22 cellular contexts compared by ENCODE assay signal in the genomic region with DNA sequence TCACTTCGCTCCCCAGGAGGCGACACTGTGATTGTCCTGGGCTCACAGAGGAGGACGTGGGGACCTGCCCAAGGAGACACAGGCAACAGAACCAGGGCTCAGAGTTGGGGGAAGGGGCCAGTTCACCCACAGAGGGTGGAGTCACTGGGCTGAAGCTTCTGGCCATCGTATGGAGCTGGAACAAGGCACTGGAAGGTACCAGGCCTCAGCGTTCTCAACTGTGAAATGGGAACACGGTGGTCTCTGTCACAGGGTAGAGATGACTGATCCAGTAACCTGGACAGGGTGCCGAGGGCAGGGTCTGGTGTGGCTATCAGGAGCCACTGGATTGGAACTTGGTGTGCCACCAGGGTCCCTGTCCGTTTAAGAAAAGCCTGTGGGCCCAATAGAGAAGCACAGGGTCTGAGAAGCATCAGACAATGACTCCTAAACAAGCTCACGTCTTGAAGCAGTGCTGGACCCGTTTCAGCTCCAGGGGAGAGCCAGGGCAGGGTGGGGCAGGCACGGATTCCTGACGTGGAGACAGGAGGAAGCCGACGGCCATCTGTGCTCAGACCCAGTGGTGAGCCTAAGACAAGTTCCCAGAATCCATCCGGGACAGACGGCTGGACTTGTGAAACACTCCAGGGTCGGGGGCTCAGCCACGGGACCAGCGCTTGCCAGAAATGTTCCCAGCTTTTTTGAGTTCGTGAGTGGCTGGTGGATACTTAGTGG. TPM values are rescaled to one million over a fixed set of nuclear protein-coding genes. Genes with fewer than 3 reads are reported as not detected.
DNase-seq lines count a peak whose midpoint lies in the region; ATAC-seq, FAIRE-seq and TF ChIP-seq lines count a peak whose summit lies in the region.
"Had no signal": no experiment of that assay in that cellular context is flagged by ENCODE, and none has a peak within 500 bp of the region (broad histone marks: within the 10 kb centered on the region; RNA-seq: fewer than 3 reads in every experiment).

No MANE protein-coding gene starts in this region.

- peaks cover 17% of the 10 kb centered on the region for H3K4me1 Mint-ChIP-seq in Caco-2 (ENCODE audit: low read depth, unreplicated experiment)
- peaks cover 0 to 4% of the 10 kb centered on the region in 2 donors for H3K4me1 Mint-ChIP-seq in effector memory CD8-positive, alpha-beta T cell (ENCODE audit: low read depth in 2 of 2)
- H3K4me1 Mint-ChIP-seq: naive thymus-derived CD4-positive, alpha-beta T cell; stimulated activated memory B cell treated with anti-CD40 and anti-IgM and Interleukin-4, amounts not matched to agents 10 μg/mL and 1 μg/mL and 100 μg/mL, for 72 hours had no signal

- BruUV-seq in Caco-2 (replicated peaks; lab: Mats Ljungman, UMichigan) (TSS peak; percentile 97), HepG2 (replicated peaks; lab: Mats Ljungman, UMichigan) (no TSS peak)

- no peak overlapping the region for H3K4me3 Mint-ChIP-seq in Caco-2 (ENCODE audit: unreplicated experiment)
- H3K4me3 Mint-ChIP-seq in effector memory CD8-positive, alpha-beta T cell = no peak overlapping the region
- H3K4me3 Mint-ChIP-seq: CD4-positive, CD25-positive, alpha-beta regulatory T cell; naive thymus-derived CD4-positive, alpha-beta T cell; stimulated activated memory B cell treated with anti-CD40 and anti-IgM and Interleukin-4, amounts not matched to agents 10 μg/mL and 1 μg/mL and 100 μg/mL, for 72 hours had no signal

- no peaks in the 10 kb centered on the region for H3K79me2 ChIP-seq in fibroblast of lung (ENCODE audit: control insufficient read depth, insufficient read depth, low read length)
- peaks cover 32% of the 10 kb centered on the region for H3K79me2 ChIP-seq in HepG2 (ENCODE audit: insufficient read depth, low read length)

- H3K27ac Mint-ChIP-seq in Caco-2 (ENCODE audit: unreplicated experiment) = peak overlapping the region; percentile 98
- H3K27ac Mint-ChIP-seq in effector memory CD8-positive, alpha-beta T cell = no peak overlapping the region
- H3K27ac Mint-ChIP-seq: CD4-positive, CD25-positive, alpha-beta regulatory T cell; naive thymus-derived CD4-positive, alpha-beta T cell; stimulated activated memory B cell treated with anti-CD40 and anti-IgM and Interleukin-4, amounts not matched to agents 10 μg/mL and 1 μg/mL and 100 μg/mL, for 72 hours had no signal

- H3K4me1 ChIP-seq in Caco-2 (peaks cover 43% of the 10 kb centered on the region), fibroblast of lung (ENCODE audit: control insufficient read depth, extremely low read depth, insufficient read depth, low read length) (no peaks in the 10 kb centered on the region), HepG2 (ENCODE audit: insufficient read depth, low read length) (peaks cover 89% of the 10 kb centered on the region), sigmoid colon (no peaks in the 10 kb centered on the region)
- H3K4me1 ChIP-seq: tibial artery had no signal

- 86% methylated on average over 13 of the region's 20 CpGs for WGBS in HepG2 (ENCODE audit: low lambda C conversion rate)
- 74 to 79% methylated on average over 20 of the region's 20 CpGs for WGBS in sigmoid colon, 2 donors

- no peak for TF ChIP-seq RAD21 in HepG2 (CRISPR knock-in tag; IDR thresholded peaks at IDR 0.05)

- no peaks in the 10 kb centered on the region for H3K36me3 Mint-ChIP-seq in Caco-2 (ENCODE audit: insufficient read depth, unreplicated experiment)
- no peaks in the 10 kb centered on the region for H3K36me3 Mint-ChIP-seq in effector memory CD8-positive, alpha-beta T cell (ENCODE audit: insufficient read depth)
- H3K36me3 Mint-ChIP-seq: CD4-positive, CD25-positive, alpha-beta regulatory T cell had no signal

- no peak overlapping the region for H3K27ac ChIP-seq in fibroblast of lung (ENCODE audit: insufficient read depth, low read length)
- H3K27ac ChIP-seq in HepG2 (ENCODE audit: extremely low read length, insufficient read depth, low read length) = peak overlapping the region; percentile 38
- peak overlapping the region in 1 of 4 donors; percentile 6 for H3K27ac ChIP-seq in sigmoid colon
- H3K27ac ChIP-seq: gastrocnemius medialis, tibial artery had no signal

- H3K4me2 ChIP-seq in fibroblast of lung (ENCODE audit: extremely low read depth, insufficient read depth, low read length) = no peak overlapping the region
- peak overlapping the region; percentile 81 for H3K4me2 ChIP-seq in HepG2 (ENCODE audit: low read depth, low read length)

- H3K27me3 ChIP-seq in Caco-2 (replicated peaks; ENCODE audit: control insufficient read depth, insufficient read depth, low read length) (no peaks in the 10 kb centered on the region), fibroblast of lung (ENCODE audit: control insufficient read depth, insufficient read depth, low read length) (peaks cover 12% of the 10 kb centered on the region), HepG2 (ENCODE audit: control insufficient read depth in 1 of 2, insufficient read depth in 2 of 2, low read length in 2 of 2) (peaks cover 6 to 25% of the 10 kb centered on the region in 2 experiments; a peak in 4 of 5 replicates), sigmoid colon (no peaks in the 10 kb centered on the region)
- H3K27me3 ChIP-seq: gastrocnemius medialis had no signal

- ATAC-seq in HepG2 (no peak), HG03108 (IDR thresholded peaks at IDR 0.05; ENCODE audit: unreplicated experiment) (no peak)
- no peak for ATAC-seq in effector memory CD8-positive, alpha-beta T cell (replicated peaks)
- ATAC-seq: naive thymus-derived CD4-positive, alpha-beta T cell; stimulated activated memory B cell treated with anti-CD40 and anti-IgM and Interleukin-4, amounts not matched to agents 10 μg/mL and 1 μg/mL and 100 μg/mL, for 72 hours had no signal

- in situ Hi-C loops in HepG2 (cut with HindIII; ENCODE audit: extremely low pct_ligation_motif_present, low pct_unique_long_range_greater_than_20kb) (loop anchor here (25.0 kb wide), 1 partner anchor 513 kb away; no protein-coding TSS in a partner anchor), G401 (cut with HindIII; ENCODE audit: low sequenced_read_pairs) (no loop called here)

- H3K9ac ChIP-seq in fibroblast of lung (ENCODE audit: insufficient read depth, low read length) (no peak overlapping the region), HepG2 (ENCODE audit: insufficient read depth, low read depth, low read length) (peak overlapping the region; percentile 51)

- no peak for FAIRE-seq in HepG2 (lab: Jason Lieb, UNC)
- FAIRE-seq: colon had no signal

- CTCF ChIA-PET in Caco-2 (lab: Charles Lee) = interaction anchor here (0.5 to 1.4 kb wide), 2 partner anchors 182 to 192 kb away, joined by 3 to 6 read pairs; no protein-coding TSS in a partner anchor
- CTCF ChIA-PET in HepG2 (lab: Yijun Ruan, JAX; ENCODE audit: low intra/inter-chr PET ratio, low total read pairs) = no interaction called here

- intact Hi-C loops in Caco-2 (cut with micrococcal nuclease; ENCODE audit: unreplicated experiment) = loop anchor here (2.0 kb wide), 1 partner anchor 24 kb away; no protein-coding TSS in a partner anchor
- intact Hi-C loops in HepG2 (cut with micrococcal nuclease; ENCODE audit: unreplicated experiment) = no loop called here
- intact Hi-C loops in sigmoid colon (cut with DNase I) = no loop called here

- H3K36me3 ChIP-seq in Caco-2 (ENCODE audit: control insufficient read depth, insufficient read depth, low read length) (no peaks in the 10 kb centered on the region), fibroblast of lung (ENCODE audit: control insufficient read depth, insufficient read depth, low read length) (no peaks in the 10 kb centered on the region), HepG2 (replicated peaks in 1 of 2; ENCODE audit: control insufficient read depth in 1 of 2, insufficient read depth in 2 of 2, low read length in 2 of 2) (no peaks in the 10 kb centered on the region), sigmoid colon (no peaks in the 10 kb centered on the region)
- H3K36me3 ChIP-seq: gastrocnemius medialis, tibial artery had no signal

- no peaks in the 10 kb centered on the region for H3K9me3 Mint-ChIP-seq in Caco-2 (ENCODE audit: unreplicated experiment)
- H3K9me3 Mint-ChIP-seq in effector memory CD8-positive, alpha-beta T cell = no peaks in the 10 kb centered on the region
- H3K9me3 Mint-ChIP-seq: CD4-positive, CD25-positive, alpha-beta regulatory T cell; naive thymus-derived CD4-positive, alpha-beta T cell; stimulated activated memory B cell treated with anti-CD40 and anti-IgM and Interleukin-4, amounts not matched to agents 10 μg/mL and 1 μg/mL and 100 μg/mL, for 72 hours had no signal

- H4K20me1 ChIP-seq in fibroblast of lung (ENCODE audit: control insufficient read depth, extremely low read depth, insufficient read depth, low read length) = no peaks in the 10 kb centered on the region
- H4K20me1 ChIP-seq in HepG2 (ENCODE audit: insufficient read depth, low read length) = no peaks in the 10 kb centered on the region

- no peak for TF ChIP-seq CTCF in Caco-2 (IDR thresholded peaks at IDR 0.05; ENCODE audit: insufficient read depth in 1 of 2, low read depth in 1 of 2, low read length in 1 of 2, severe bottlenecking in 1 of 2, unreplicated experiment in 1 of 2)
- no peak for TF ChIP-seq CTCF in fibroblast of lung (conservative IDR thresholded peaks at IDR 0.05 in 1 of 2, IDR thresholded peaks at IDR 0.05 in 1 of 2; ENCODE audit: low read depth in 1 of 2, low read length in 2 of 2)
- TF ChIP-seq CTCF in HepG2 (CRISPR knock-in tag; IDR thresholded peaks at IDR 0.05) = no peak
- TF ChIP-seq CTCF in sigmoid colon (IDR thresholded peaks at IDR 0.05) = no peak

- no peak for TF ChIP-seq POLR2A in HepG2 (IDR thresholded peaks at IDR 0.05; ENCODE audit: insufficient read depth in 1 of 2, low read depth in 2 of 2, low read length in 2 of 2)
- TF ChIP-seq POLR2A in sigmoid colon (IDR thresholded peaks at IDR 0.05) = no peak

- no peak overlapping the region for H3K4me3 ChIP-seq in Caco-2 (ENCODE audit: low read depth, low read length)
- no peak overlapping the region for H3K4me3 ChIP-seq in fibroblast of lung (replicated peaks in 1 of 4; ENCODE audit: control extremely low read depth in 1 of 4, insufficient read depth in 1 of 4, low read depth in 3 of 4, low read length in 4 of 4)
- H3K4me3 ChIP-seq in HepG2 (replicated peaks in 1 of 3; ENCODE audit: insufficient read depth in 1 of 3, low read depth in 2 of 3, low read length in 3 of 3) = peak overlapping the region in 2 of 3 experiments; percentile 8 to 60; a peak in 3 of 6 replicates
- H3K4me3 ChIP-seq in sigmoid colon = no peak overlapping the region
- H3K4me3 ChIP-seq: gastrocnemius medialis, lung, tibial artery had no signal

- DNase-seq in Caco-2 (no peak), fibroblast of lung (ENCODE audit: low read depth in 2 of 2) (peak; percentile 28 to 65), HepG2 (ENCODE audit: low spot score) (no peak), sigmoid colon (peak; percentile 79), G401 (ENCODE audit: low spot score) (no peak), HT-29 (ENCODE audit: low spot score) (no peak)
- DNase-seq in effector memory CD8-positive, alpha-beta T cell = no peak
- DNase-seq: activated CD4-positive, alpha-beta T cell treated with anti-CD3 and anti-CD28 coated beads, Interleukin-2, amount 50 U/mL, for 1 hour; amygdala; CD4-positive, CD25-positive, alpha-beta regulatory T cell; DMS79 treated with DMSO at 0.1 percent for 48 hours; MM.1S; naive thymus-derived CD4-positive, alpha-beta T cell; NCI-H2029; NCI-H510A; RPMI8226; tibial artery had no signal

- TF ChIP-seq EP300 in HepG2 (IDR thresholded peaks at IDR 0.05; ENCODE audit: low read depth in 2 of 2, low read length in 2 of 2) = no peak
- no peak for TF ChIP-seq EP300 in HepG2 (CRISPR knock-in tag; IDR thresholded peaks at IDR 0.05; ENCODE audit: borderline replicate concordance)
- TF ChIP-seq EP300 in sigmoid colon (IDR thresholded peaks at IDR 0.05) = no peak

- POLR2A ChIA-PET in Caco-2 (lab: Charles Lee) = interaction anchor here (0.5 to 1.1 kb wide), 2 partner anchors 17 to 25 kb away, joined by 3 to 11 read pairs; a partner anchor contains a TSS
- POLR2A ChIA-PET in HepG2 (lab: Yijun Ruan, JAX) = interaction anchor here (0.9 to 10.7 kb wide), 10 partner anchors 8 to 167 kb away, joined by 3 to 201 read pairs (median 10); a partner anchor contains a TSS

- H2AFZ ChIP-seq in fibroblast of lung (ENCODE audit: low read length) (no peak overlapping the region), HepG2 (ENCODE audit: low read length) (no peak overlapping the region)

- H3K27me3 Mint-ChIP-seq in Caco-2 (ENCODE audit: insufficient read depth, unreplicated experiment) = no peaks in the 10 kb centered on the region
- H3K27me3 Mint-ChIP-seq in effector memory CD8-positive, alpha-beta T cell = no peaks in the 10 kb centered on the region
- H3K27me3 Mint-ChIP-seq: CD4-positive, CD25-positive, alpha-beta regulatory T cell; naive thymus-derived CD4-positive, alpha-beta T cell; stimulated activated memory B cell treated with anti-CD40 and anti-IgM and Interleukin-4, amounts not matched to agents 10 μg/mL and 1 μg/mL and 100 μg/mL, for 72 hours had no signal

- H3K9me3 ChIP-seq in Caco-2 (no peaks in the 10 kb centered on the region), fibroblast of lung (ENCODE audit: control insufficient read depth, insufficient read depth, low read depth, low read length) (no peaks in the 10 kb centered on the region), HepG2 (ENCODE audit: low read length) (no peaks in the 10 kb centered on the region), sigmoid colon (no peaks in the 10 kb centered on the region)
- H3K9me3 ChIP-seq: gastrocnemius medialis, tibial artery had no signal

RNA-seq across cellular contexts. Expression of a gene that starts 25.0 kb away (rescaled TPM):
- total RNA-seq in Caco-2 (2022) = 7.5 and 8.2 TPM in 2 replicates
- 1.3 and 1.8 TPM in 2 replicates for total RNA-seq in fibroblast of lung
- 0.05 and 0.11 TPM in 2 replicates for polyA plus RNA-seq in fibroblast of lung
- 0.03 and 0.14 TPM in 2 replicates for polyA plus RNA-seq in fibroblast of lung (2012)
- polyA minus RNA-seq in fibroblast of lung (ENCODE audit: low replicate concordance) = 1.2 and 2.9 TPM in 2 replicates
- 2.5 and 18.9 TPM in 2 replicates for total RNA-seq in HepG2 (2016; rRNA removed; fragmentation: Illumina TruSeq; extraction: Trizol)
- 0.30 and 0.35 TPM in 2 replicates for total RNA-seq in HepG2 (2016; cell fraction: cytosol; rRNA removed; fragmentation: Illumina TruSeq; extraction: Trizol; ENCODE audit: low read depth)
- total RNA-seq in HepG2 (2016; cell fraction: insoluble cytoplasmic fraction; rRNA removed; fragmentation: Illumina TruSeq; extraction: Trizol) = 2.0 and 16.5 TPM in 2 replicates
- total RNA-seq in HepG2 (2016; cell fraction: membrane; rRNA removed; fragmentation: Illumina TruSeq; extraction: Trizol) = 0.90 and 1.1 TPM in 2 replicates
- 66.8 and 83.4 TPM in 2 replicates for total RNA-seq in HepG2 (2016; cell fraction: nucleus; rRNA removed; fragmentation: Illumina TruSeq; extraction: Trizol)
- polyA plus RNA-seq in HepG2 (2011; rRNA removed) = 1.3 TPM in 2 replicates
- 0.05 TPM in 2 replicates for polyA plus RNA-seq in HepG2 (2011; cell fraction: cytosol; rRNA removed)
- 11.8 and 14.7 TPM in 2 replicates for polyA plus RNA-seq in HepG2 (2011; cell fraction: nucleus; rRNA removed)
- polyA plus RNA-seq in HepG2 (2012) = 1.9 and 2.0 TPM in 2 replicates
- polyA plus RNA-seq in HepG2 (2016; cell fraction: cytosol; fragmentation: Illumina TruSeq; extraction: Trizol; ENCODE audit: low read depth) = 0.01 and 0.02 TPM in 2 replicates
- polyA plus RNA-seq in HepG2 (2016; cell fraction: insoluble cytoplasmic fraction; fragmentation: Illumina TruSeq; extraction: Trizol; ENCODE audit: low read depth) = 0.15 and 0.17 TPM in 2 replicates
- polyA plus RNA-seq in HepG2 (2016; cell fraction: membrane; fragmentation: Illumina TruSeq; extraction: Trizol; ENCODE audit: low read depth) = 0.03 and 0.06 TPM in 2 replicates
- polyA plus RNA-seq in HepG2 (2016; cell fraction: nucleus; fragmentation: Illumina TruSeq; extraction: Trizol; ENCODE audit: insufficient read depth, low read depth) = 8.4 and 10.5 TPM in 2 replicates
- 0.05 and 36.1 TPM in 2 replicates for polyA minus RNA-seq in HepG2 (2011; rRNA and poly(A)+ RNA removed; ENCODE audit: low replicate concordance)
- polyA minus RNA-seq in HepG2 (2011; cell fraction: cytosol; rRNA and poly(A)+ RNA removed) = 0.79 and 0.97 TPM in 2 replicates
- polyA minus RNA-seq in HepG2 (2011; cell fraction: nucleus; rRNA and poly(A)+ RNA removed) = 112 and 125 TPM in 2 replicates
- 1 to 10 TPM in 3 of 4 donors, under 1 TPM in 1; 0.99 to 3.6 (median 1.4) TPM for total RNA-seq in sigmoid colon
- under 1 TPM; under 0.01 to 0.32 (median under 0.01) TPM for polyA plus RNA-seq in sigmoid colon
- 0.49 and 0.75 TPM in 2 replicates for total RNA-seq in G401 (2014; rRNA removed; shearing (Covaris generic))
- total RNA-seq in HT-29 (2014; rRNA removed; shearing (Covaris generic)) = 3.0 and 3.2 TPM in 2 replicates

Comparison
In these comparisons a context has a peak if more than half of its experiments do, and no peak if none do; other contexts are left out.
1. DNase-seq: peak in fibroblast of lung (2 of 2) and sigmoid colon (single experiment); none in Caco-2 (0 of 2), HepG2 (single experiment), effector memory CD8-positive, alpha-beta T cell (0 of 3), G401 (single experiment) and HT-29 (single experiment).
2. H3K4me3 ChIP-seq: peak in HepG2 (2 of 3); none in Caco-2 (single experiment), fibroblast of lung (0 of 4) and sigmoid colon (0 of 4).